8 cellular contexts compared by ENCODE assay signal in the genomic region with DNA sequence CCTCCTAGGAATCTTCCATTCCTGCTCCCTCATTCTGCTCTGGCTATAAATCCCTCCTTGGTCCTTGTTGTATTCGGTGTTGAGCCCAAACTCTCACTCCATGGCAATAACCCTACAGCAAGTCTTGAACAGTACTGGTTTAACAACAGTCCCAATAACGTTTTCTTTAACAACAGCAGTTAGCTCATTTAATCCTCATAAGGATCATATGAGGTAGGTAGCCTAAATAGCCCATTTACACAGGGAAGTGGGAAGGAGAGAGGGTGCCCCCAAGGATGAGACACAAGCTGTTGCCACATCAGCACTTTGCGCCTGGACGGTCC. TPM values are rescaled to one million over a fixed set of nuclear protein-coding genes. Genes with fewer than 3 reads are reported as not detected.
DNase-seq lines count a peak whose midpoint lies in the region; FAIRE-seq and TF ChIP-seq lines count a peak whose summit lies in the region.

No MANE protein-coding gene starts in this region.

- peak overlapping the region; percentile 57 for H3K27ac ChIP-seq in endodermal cell (ENCODE audit: low read depth, low read length)
- no peak overlapping the region for H3K27ac ChIP-seq in trophoblast cell (ENCODE audit: low read depth, low read length)

- H3K27me3 ChIP-seq in endodermal cell (ENCODE audit: control insufficient read depth, insufficient read depth, low read length, poor library complexity, severe bottlenecking) = no peaks in the 10 kb centered on the region
- no peaks in the 10 kb centered on the region for H3K27me3 ChIP-seq in trophoblast cell (ENCODE audit: insufficient read depth, low read length)

- H3K79me1 ChIP-seq in trophoblast cell (ENCODE audit: low read length) = peaks cover 9% of the 10 kb centered on the region

- peaks cover 17% of the 10 kb centered on the region for H3K4me1 Mint-ChIP-seq in endodermal cell

- FAIRE-seq in GM12891 (lab: Jason Lieb, UNC) = no peak

- peaks cover 5% of the 10 kb centered on the region for H3K79me2 ChIP-seq in trophoblast cell (ENCODE audit: control insufficient read depth, insufficient read depth, low read length, poor library complexity)

- H3K36me3 Mint-ChIP-seq in endodermal cell (ENCODE audit: low read depth) = no peaks in the 10 kb centered on the region

- H3K4ac ChIP-seq in trophoblast cell (ENCODE audit: low read depth, low read length) = no peak overlapping the region

- no peaks in the 10 kb centered on the region for H3K4me1 ChIP-seq in endodermal cell (ENCODE audit: control insufficient read depth, insufficient read depth, low read length)
- peaks cover 12 to 14% of the 10 kb centered on the region in 2 experiments for H3K4me1 ChIP-seq in trophoblast cell (ENCODE audit: control insufficient read depth in 1 of 2, insufficient read depth in 2 of 2, low read length in 2 of 2)

- no peak overlapping the region for H3K18ac ChIP-seq in trophoblast cell (ENCODE audit: low read length)

- WGBS in endodermal cell (ENCODE audit: insufficient coverage in 1 of 2, insufficient read length in 1 of 2), 2 experiments = 46 to 53% methylated on average over 2 to 4 of the region's 4 CpGs
- no CpG with 5 or more reads among the region's 4 CpGs for WGBS in trophoblast cell (ENCODE audit: extremely low coverage, insufficient coverage, insufficient read length)

- no peak overlapping the region for H2BK5ac ChIP-seq in trophoblast cell (ENCODE audit: low read depth, low read length, poor library complexity)

- H2AFZ ChIP-seq in trophoblast cell (ENCODE audit: insufficient read depth, low read length, poor library complexity) = no peak overlapping the region

- H4K8ac ChIP-seq in trophoblast cell (ENCODE audit: low read depth, low read length) = no peak overlapping the region

- DNase-seq in GM12864 (ENCODE audit: low read depth) = no peak
- DNase-seq in NB4 (ENCODE audit: low read depth) = no peak
- DNase-seq in endodermal cell = no peak
- DNase-seq in trophoblast cell = no peak
- DNase-seq in NCI-H1105 treated with DMSO at 0.1 percent for 48 hours (lab: John Stamatoyannopoulos, UW) = no peak
- no peak for DNase-seq in effector CD4-positive, alpha-beta T cell
- no peak for DNase-seq in GM12891 (ENCODE audit: insufficient read length, low spot score)
- DNase-seq in activated CD4-positive, CD25-positive, alpha-beta regulatory T cell treated with anti-CD3 and anti-CD28 coated beads, Interleukin-2, amount 50 U/mL, for 72 hours = no peak

- TF ChIP-seq POLR2A in NB4 (IDR thresholded peaks at IDR 0.05; ENCODE audit: extremely low read depth, insufficient read length) (no peak), GM12891 (IDR thresholded peaks at IDR 0.05; ENCODE audit: low read depth, low read length) (no peak)

- 0 out of 2 replicates have a peak overlapping the region, but pooled peaks have one; percentile 91 for H3K4me3 ChIP-seq in GM12864 (ENCODE audit: low read depth, low read length)
- peak overlapping the region; percentile 67 for H3K4me3 ChIP-seq in NB4 (ENCODE audit: low read depth, low read length)
- peak overlapping the region; percentile 91 for H3K4me3 ChIP-seq in endodermal cell (ENCODE audit: low read length)
- H3K4me3 ChIP-seq in trophoblast cell (ENCODE audit: low read depth, low read length) = no peak overlapping the region

- H4K12ac ChIP-seq in trophoblast cell (ENCODE audit: low read depth, low read length) = no peak overlapping the region

- peak overlapping the region; percentile 69 for H3K4me2 ChIP-seq in trophoblast cell (ENCODE audit: low read length)

- no peak overlapping the region for H2BK120ac ChIP-seq in trophoblast cell (ENCODE audit: insufficient read depth, low read length, poor library complexity)

- H3K4me3 Mint-ChIP-seq in endodermal cell = peak overlapping the region; percentile 91

- no peak overlapping the region for H3K14ac ChIP-seq in trophoblast cell (ENCODE audit: low read length)

- no peaks in the 10 kb centered on the region for H3K36me3 ChIP-seq in endodermal cell (ENCODE audit: control insufficient read depth, insufficient read depth, low read length)
- no peaks in the 10 kb centered on the region for H3K36me3 ChIP-seq in trophoblast cell (ENCODE audit: control insufficient read depth in 1 of 2, insufficient read depth in 2 of 2, low read length in 2 of 2)

- H2AK5ac ChIP-seq in trophoblast cell (ENCODE audit: low read length) = no peak overlapping the region

- no peak for TF ChIP-seq CTCF in GM12864 (IDR thresholded peaks at IDR 0.05; ENCODE audit: low read depth, low read length, missing control alignments)
- no peak for TF ChIP-seq CTCF in NB4 (IDR thresholded peaks at IDR 0.05; ENCODE audit: low read depth, low read length)
- TF ChIP-seq CTCF in endodermal cell (conservative IDR thresholded peaks at IDR 0.05) = no peak

- no peak overlapping the region for H4K91ac ChIP-seq in trophoblast cell (ENCODE audit: low read depth, low read length)

- H3K9me3 Mint-ChIP-seq in endodermal cell = no peaks in the 10 kb centered on the region

- H3K23ac ChIP-seq in trophoblast cell (ENCODE audit: low read length) = no peak overlapping the region

- H3K9ac ChIP-seq in endodermal cell (ENCODE audit: extremely low read depth, low read length, poor library complexity, severe bottlenecking) (no peak overlapping the region), trophoblast cell (ENCODE audit: low read length) (no peak overlapping the region)

- peaks cover 1% of the 10 kb centered on the region for H3K27me3 Mint-ChIP-seq in endodermal cell (ENCODE audit: insufficient read depth)

- H3K9me3 ChIP-seq in endodermal cell (ENCODE audit: control insufficient read depth, low read length) = no peaks in the 10 kb centered on the region
- no peaks in the 10 kb centered on the region for H3K9me3 ChIP-seq in trophoblast cell (ENCODE audit: insufficient read depth, low read depth, low read length)

- no peak overlapping the region for H2BK12ac ChIP-seq in trophoblast cell (ENCODE audit: low read length)

- peak overlapping the region; percentile 93 for H3K27ac Mint-ChIP-seq in endodermal cell

TF ChIP-seq in GM12891, 5 proteins besides CTCF, POLR2A, EP300 and RAD21:
- TF ChIP-seq POLR2AphosphoS5 (IDR thresholded peaks at IDR 0.05; ENCODE audit: low read depth, low read length) = no peak

RNA-seq across cellular contexts. Expression of gene AGTRAP, which starts 0.4 kb away (rescaled TPM):
- 10 to 100 TPM; 71.3 to 81.2 TPM for total RNA-seq in endodermal cell
- 54.5 TPM for polyA plus RNA-seq in endodermal cell (2013, experiment 1 of 2)
- 49.1 TPM for polyA plus RNA-seq in endodermal cell (2013, experiment 2 of 2)
- 22.0 and 22.9 TPM in 2 replicates for polyA plus RNA-seq in trophoblast cell (2013)
- 8.9 TPM for polyA plus RNA-seq in GM12891 (2012; ENCODE audit: low read depth, missing spikeins)

RNA-seq across cellular contexts. Expression of gene C1orf167, which starts 26.5 kb away (rescaled TPM):
- 1 to 10 TPM in 1 of 2 donors, under 1 TPM in 1; 0.95 to 1.4 TPM for total RNA-seq in endodermal cell
- polyA plus RNA-seq in endodermal cell (2013, experiment 1 of 2) = 0.39 TPM
- 0.54 TPM for polyA plus RNA-seq in endodermal cell (2013, experiment 2 of 2)
- polyA plus RNA-seq in trophoblast cell (2013) = 0.10 TPM in 1 of 2 replicates, not detected in the other
- 0.86 TPM for polyA plus RNA-seq in GM12891 (2012; ENCODE audit: low read depth, missing spikeins)

RNA-seq across cellular contexts. Expression of gene DRAXIN, which starts 44.0 kb away (rescaled TPM):
- 1 to 10 TPM; 5.4 to 6.0 TPM for total RNA-seq in endodermal cell
- polyA plus RNA-seq in endodermal cell (2013, experiment 1 of 2) = 42.1 TPM
- 39.2 TPM for polyA plus RNA-seq in endodermal cell (2013, experiment 2 of 2)
- 0.85 and 0.89 TPM in 2 replicates for polyA plus RNA-seq in trophoblast cell (2013)
- polyA plus RNA-seq in GM12891 (2012; ENCODE audit: low read depth, missing spikeins) = 0.01 TPM

RNA-seq across cellular contexts. Expression of gene MAD2L2, which starts 54.5 kb away (rescaled TPM):
- 100 to 1,000 TPM; 128 to 132 TPM for total RNA-seq in endodermal cell
- 153 TPM for polyA plus RNA-seq in endodermal cell (2013, experiment 1 of 2)
- polyA plus RNA-seq in endodermal cell (2013, experiment 2 of 2) = 130 TPM
- 33.2 and 36.9 TPM in 2 replicates for polyA plus RNA-seq in trophoblast cell (2013)
- polyA plus RNA-seq in GM12891 (2012; ENCODE audit: low read depth, missing spikeins) = 47.6 TPM
